Comparison of ENCODE assay signal across 8 cellular contexts in the genomic region with DNA sequence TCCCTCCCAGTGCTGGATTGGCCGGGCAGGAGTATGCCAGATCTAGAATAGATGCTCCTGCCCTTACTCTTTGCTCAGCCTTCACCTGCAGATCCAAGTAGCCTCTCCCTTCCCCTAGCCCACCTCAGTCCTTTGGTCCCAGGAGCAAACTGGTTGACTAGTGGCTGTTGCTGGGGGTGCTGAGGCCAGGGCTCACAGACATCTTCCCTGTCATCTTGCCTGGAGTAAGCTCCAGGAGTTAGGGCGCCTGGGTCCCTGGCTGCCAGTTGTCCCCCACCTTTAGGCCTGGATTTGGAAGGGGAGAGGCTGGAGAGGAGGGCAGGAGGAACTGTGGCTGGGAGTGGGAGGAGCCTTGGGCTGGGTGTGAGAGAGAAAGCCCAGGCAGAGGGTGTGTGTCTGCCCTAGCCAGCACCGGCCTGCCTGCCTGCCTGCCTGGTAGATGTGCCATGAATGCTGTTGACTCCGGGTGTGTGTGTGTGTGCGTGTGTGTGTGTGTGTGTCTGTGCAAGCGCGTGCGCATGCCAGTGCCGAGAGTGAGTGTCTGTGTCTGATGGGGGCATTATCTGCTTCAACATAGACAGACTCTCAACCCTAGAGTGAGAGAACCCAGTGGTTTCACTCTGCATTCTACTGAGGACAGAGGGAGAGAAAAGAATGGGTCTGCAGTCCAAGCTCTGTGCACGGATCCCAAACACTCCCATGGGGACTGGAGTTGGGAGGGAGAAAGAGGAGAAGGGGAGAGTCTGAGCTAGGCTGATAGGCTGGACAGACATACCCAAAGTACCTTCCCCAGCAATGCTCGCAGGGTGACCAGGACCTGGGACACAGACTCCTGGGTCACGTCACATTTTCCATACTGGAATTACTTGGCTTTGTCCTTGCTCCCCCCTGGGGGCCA.
DNase-seq lines count a peak whose midpoint lies in the region; ATAC-seq and TF ChIP-seq lines count a peak whose summit lies in the region.

No MANE protein-coding gene starts in this region.

- no peaks in the 10 kb centered on the region for H3K27me3 Mint-ChIP-seq in T-helper 2 cell treated with Interferon-gamma antibody and Interleukin-4, amounts not matched to agents 5 μg/mL and 100 μg/mL, for 36 hours (ENCODE audit: low read depth)

- CTCF ChIA-PET in HEK293 (lab: Yijun Ruan, JAX) = interaction anchor here (0.6 to 1.0 kb wide), 3 partner anchors 19 to 276 kb away, joined by 3 to 4 read pairs (median 4); no protein-coding TSS in a partner anchor

- H4K20me1 ChIP-seq in BLaER1 = no peaks in the 10 kb centered on the region

- no peaks in the 10 kb centered on the region for H3K36me3 Mint-ChIP-seq in T-helper 2 cell treated with Interferon-gamma antibody and Interleukin-4, amounts not matched to agents 5 μg/mL and 100 μg/mL, for 36 hours (ENCODE audit: low read depth)

- H3K4me3 Mint-ChIP-seq in T-helper 2 cell treated with Interferon-gamma antibody and Interleukin-4, amounts not matched to agents 5 μg/mL and 100 μg/mL, for 36 hours = peak overlapping the region; percentile 90

- H3K4me3 ChIP-seq in BLaER1 (peak overlapping the region; percentile 68), HEK293 (ENCODE audit: low read depth, low read length) (peak overlapping the region; percentile 24), mucosa of stomach (ENCODE audit: low read length) (peak overlapping the region; percentile 45)

- H3K4me2 ChIP-seq in BLaER1 = peak overlapping the region; percentile 99

- DNase-seq in T-helper 2 cell treated with Interferon-gamma antibody and Interleukin-4, amounts not matched to agents 5 μg/mL and 100 μg/mL, for 36 hours (ENCODE audit: low spot score) = no peak
- DNase-seq in effector CD4-positive, alpha-beta T cell = peak; percentile 30
- DNase-seq in T1000 (lab: John Stamatoyannopoulos, UW) (no peak), inferior parietal cortex (ENCODE audit: extremely low spot score) (no peak)

- no peak for TF ChIP-seq CTCF in HEK293 (tag by site-specific recombination; IDR thresholded peaks at IDR 0.05)

- H3K9me3 Mint-ChIP-seq in T-helper 2 cell treated with Interferon-gamma antibody and Interleukin-4, amounts not matched to agents 5 μg/mL and 100 μg/mL, for 36 hours = no peaks in the 10 kb centered on the region

- ATAC-seq in GM21360 (IDR thresholded peaks at IDR 0.05; ENCODE audit: unreplicated experiment) = no peak

- H3K4me1 Mint-ChIP-seq in T-helper 2 cell treated with Interferon-gamma antibody and Interleukin-4, amounts not matched to agents 5 μg/mL and 100 μg/mL, for 36 hours (ENCODE audit: low read depth) = peaks cover 44% of the 10 kb centered on the region

- peak overlapping the region; percentile 80 for H3K27ac Mint-ChIP-seq in T-helper 2 cell treated with Interferon-gamma antibody and Interleukin-4, amounts not matched to agents 5 μg/mL and 100 μg/mL, for 36 hours

- H3K9me3 ChIP-seq in BLaER1 (no peaks in the 10 kb centered on the region), HEK293 (ENCODE audit: control insufficient read depth, insufficient read depth, low read depth, low read length) (no peaks in the 10 kb centered on the region), mucosa of stomach (ENCODE audit: control insufficient read depth, low read length) (no peaks in the 10 kb centered on the region)

- POLR2A ChIA-PET in HEK293 (lab: Yijun Ruan, JAX) = no interaction called here

- no peaks in the 10 kb centered on the region for H3K27me3 ChIP-seq in BLaER1
- H3K27me3 ChIP-seq in mucosa of stomach (ENCODE audit: control insufficient read depth, insufficient read depth, low read length) = no peaks in the 10 kb centered on the region

- H3K4me1 ChIP-seq in BLaER1 (peaks cover 71% of the 10 kb centered on the region), HEK293 (ENCODE audit: control insufficient read depth, insufficient read depth, low read length) (peaks cover 12% of the 10 kb centered on the region), mucosa of stomach (ENCODE audit: control insufficient read depth, insufficient read depth, low read length) (peaks cover 60% of the 10 kb centered on the region)

- H3K27ac ChIP-seq in BLaER1 (peak overlapping the region; percentile 59), HEK293 (ENCODE audit: extremely low read depth, low read depth, low read length) (peak overlapping the region; percentile 1; the same call in 1 of the 2 replicates)

- H3K36me3 ChIP-seq in BLaER1 (peaks cover 3% of the 10 kb centered on the region; the same call in 1 of the 2 replicates), HEK293 (ENCODE audit: control insufficient read depth in 2 of 2, insufficient read depth in 1 of 2, low read length in 2 of 2) (no peaks in the 10 kb centered on the region), mucosa of stomach (ENCODE audit: control insufficient read depth, insufficient read depth, low read length) (no peaks in the 10 kb centered on the region)

- peak overlapping the region; percentile 69 for H3K9ac ChIP-seq in BLaER1
- peak overlapping the region; percentile 68 for H3K9ac ChIP-seq in mucosa of stomach (ENCODE audit: low read length)

TF ChIP-seq in HEK293, 187 proteins besides CTCF, POLR2A, EP300 and RAD21 (continues in another document):
- TF ChIP-seq EGR2 (tag by site-specific recombination; IDR thresholded peaks at IDR 0.05; ENCODE audit: low read depth) = no peak
- no peak for TF ChIP-seq BCL11A (tag by site-specific recombination; IDR thresholded peaks at IDR 0.05; ENCODE audit: low read depth)
- TF ChIP-seq, protein P1, sequence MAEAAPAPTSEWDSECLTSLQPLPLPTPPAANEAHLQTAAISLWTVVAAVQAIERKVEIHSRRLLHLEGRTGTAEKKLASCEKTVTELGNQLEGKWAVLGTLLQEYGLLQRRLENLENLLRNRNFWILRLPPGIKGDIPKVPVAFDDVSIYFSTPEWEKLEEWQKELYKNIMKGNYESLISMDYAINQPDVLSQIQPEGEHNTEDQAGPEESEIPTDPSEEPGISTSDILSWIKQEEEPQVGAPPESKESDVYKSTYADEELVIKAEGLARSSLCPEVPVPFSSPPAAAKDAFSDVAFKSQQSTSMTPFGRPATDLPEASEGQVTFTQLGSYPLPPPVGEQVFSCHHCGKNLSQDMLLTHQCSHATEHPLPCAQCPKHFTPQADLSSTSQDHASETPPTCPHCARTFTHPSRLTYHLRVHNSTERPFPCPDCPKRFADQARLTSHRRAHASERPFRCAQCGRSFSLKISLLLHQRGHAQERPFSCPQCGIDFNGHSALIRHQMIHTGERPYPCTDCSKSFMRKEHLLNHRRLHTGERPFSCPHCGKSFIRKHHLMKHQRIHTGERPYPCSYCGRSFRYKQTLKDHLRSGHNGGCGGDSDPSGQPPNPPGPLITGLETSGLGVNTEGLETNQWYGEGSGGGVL (tag by site-specific recombination; IDR thresholded peaks at IDR 0.05) = peak; percentile 36
- TF ChIP-seq INSM2 (tag by site-specific recombination; IDR thresholded peaks at IDR 0.05) = peak; percentile 24; the same call in 1 of the 2 replicates
- TF ChIP-seq, protein P2, sequence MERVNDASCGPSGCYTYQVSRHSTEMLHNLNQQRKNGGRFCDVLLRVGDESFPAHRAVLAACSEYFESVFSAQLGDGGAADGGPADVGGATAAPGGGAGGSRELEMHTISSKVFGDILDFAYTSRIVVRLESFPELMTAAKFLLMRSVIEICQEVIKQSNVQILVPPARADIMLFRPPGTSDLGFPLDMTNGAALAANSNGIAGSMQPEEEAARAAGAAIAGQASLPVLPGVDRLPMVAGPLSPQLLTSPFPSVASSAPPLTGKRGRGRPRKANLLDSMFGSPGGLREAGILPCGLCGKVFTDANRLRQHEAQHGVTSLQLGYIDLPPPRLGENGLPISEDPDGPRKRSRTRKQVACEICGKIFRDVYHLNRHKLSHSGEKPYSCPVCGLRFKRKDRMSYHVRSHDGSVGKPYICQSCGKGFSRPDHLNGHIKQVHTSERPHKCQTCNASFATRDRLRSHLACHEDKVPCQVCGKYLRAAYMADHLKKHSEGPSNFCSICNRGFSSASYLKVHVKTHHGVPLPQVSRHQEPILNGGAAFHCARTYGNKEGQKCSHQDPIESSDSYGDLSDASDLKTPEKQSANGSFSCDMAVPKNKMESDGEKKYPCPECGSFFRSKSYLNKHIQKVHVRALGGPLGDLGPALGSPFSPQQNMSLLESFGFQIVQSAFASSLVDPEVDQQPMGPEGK (tag by site-specific recombination; IDR thresholded peaks at IDR 0.05) = 0 out of 2 replicates have a peak, but pooled peaks have one; percentile 43
- TF ChIP-seq FEZF1 (tag by site-specific recombination; IDR thresholded peaks at IDR 0.05) = no peak
- peak; percentile 87 for TF ChIP-seq ZBTB17 (tag by site-specific recombination; IDR thresholded peaks at IDR 0.05)
- peak; percentile 75 for TF ChIP-seq PRDM1 (tag by site-specific recombination; IDR thresholded peaks at IDR 0.05)
- peak; percentile 5 for TF ChIP-seq ZBTB26 (tag by site-specific recombination; optimal IDR thresholded peaks at IDR 0.05)
- TF ChIP-seq ZBTB20 (tag by site-specific recombination; IDR thresholded peaks at IDR 0.05) = peak; percentile 46; the same call in 1 of the 2 replicates
- TF ChIP-seq ZNF2 (tag by site-specific recombination; IDR thresholded peaks at IDR 0.05) = no peak
- peak; percentile 94 for TF ChIP-seq ZNF600 (tag by site-specific recombination; IDR thresholded peaks at IDR 0.05)
- TF ChIP-seq IKZF3 (tag by site-specific recombination; IDR thresholded peaks at IDR 0.05) = peak; percentile 11; the same call in 1 of the 2 replicates
